Comparison of ENCODE assay signal across 1 cellular context in genomic region chr11:122676638-122677037, GRCh38.
TF ChIP-seq lines count a peak whose summit lies in the region.

No MANE protein-coding gene starts in this region.

TF ChIP-seq in HepG2, 621 proteins besides CTCF, POLR2A, EP300 and RAD21 (continued from another document):
- TF ChIP-seq HNF1A (IDR thresholded peaks at IDR 0.05; ENCODE audit: low read depth): no peak
- no peak for TF ChIP-seq HNF1A (CRISPR knock-in tag; IDR thresholded peaks at IDR 0.05; ENCODE audit: borderline replicate concordance)
